ENCODE assay signal across 10 cellular contexts in the genomic region with DNA sequence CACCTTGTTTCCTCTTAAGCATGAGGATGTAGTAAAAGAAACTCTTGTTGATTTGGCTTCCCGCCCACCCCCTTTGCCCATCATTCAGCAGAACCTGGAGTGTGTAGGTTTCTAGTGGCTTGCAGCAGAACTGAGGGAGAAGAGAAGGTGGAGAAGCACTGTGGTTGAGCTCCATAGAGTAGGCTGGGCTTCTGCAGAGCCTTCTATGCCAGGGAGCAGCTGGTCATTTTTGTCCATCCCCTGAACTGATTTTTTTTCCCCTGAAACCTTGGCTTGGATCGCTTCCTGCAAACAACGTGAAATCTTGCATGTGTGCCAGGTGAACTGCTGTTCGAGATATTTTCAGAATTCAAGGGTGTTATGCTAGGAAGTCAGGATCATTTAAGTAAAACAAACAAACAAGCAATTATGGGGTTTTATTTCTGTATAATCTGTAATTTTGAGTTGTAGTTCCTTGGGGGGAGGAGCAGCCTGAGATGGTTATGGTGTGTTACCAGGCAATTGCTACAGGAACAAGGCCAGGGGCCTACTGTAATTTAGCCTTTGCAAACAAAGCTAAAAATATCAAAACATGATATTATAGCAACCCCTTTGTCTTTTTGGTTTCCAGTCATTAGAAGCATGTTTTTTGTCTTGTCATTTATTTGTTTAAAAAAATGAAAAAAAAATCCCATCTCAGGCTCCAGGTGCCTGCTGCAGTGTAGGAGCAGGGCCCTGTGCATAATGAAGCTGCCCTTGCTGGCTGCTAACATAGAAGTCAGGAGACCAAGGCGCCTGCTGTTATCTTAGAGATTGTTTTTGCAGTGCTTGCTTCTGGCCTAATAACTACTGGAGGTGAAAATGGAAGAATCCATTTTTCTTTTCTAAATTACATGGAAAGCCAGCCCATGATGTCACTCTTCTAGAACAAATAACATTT.
A peak's percentile ranks its signal among the peaks of the same experiment; 100 is the strongest.
DNase-seq lines count a peak whose midpoint lies in the region; ATAC-seq lines count a peak whose summit lies in the region.
"Had no signal": no experiment of that assay in that cellular context is flagged by ENCODE, and none has a peak within 500 bp of the region (broad histone marks: within the 10 kb centered on the region; RNA-seq: fewer than 3 reads in every experiment).

No MANE protein-coding gene starts in this region.

- H3K4me3 ChIP-seq in skeletal muscle satellite cell (ENCODE audit: low read length), result no peak overlapping the region

- H3K9me3 ChIP-seq in skeletal muscle satellite cell (replicated peaks; ENCODE audit: low read length), result no peaks in the 10 kb centered on the region

- ATAC-seq in Right ventricle myocardium superior (ENCODE audit: poor library complexity), result peak; percentile 56
- ATAC-seq in HG03108 (IDR thresholded peaks at IDR 0.05; ENCODE audit: unreplicated experiment), result no peak

- peaks cover 12% of the 10 kb centered on the region for H3K4me1 ChIP-seq in skeletal muscle satellite cell (ENCODE audit: control insufficient read depth, insufficient read depth, low read length)

- intact Hi-C loops in Right ventricle myocardium superior (cut with DNase I), result no loop called here

- peak overlapping the region; percentile 10 for H3K9ac ChIP-seq in skeletal muscle satellite cell (ENCODE audit: low read depth, low read length)

- DNase-seq in NCI-H1092 treated with DMSO at 0.1 percent for 48 hours (lab: John Stamatoyannopoulos, UW) (peak; percentile 96), NCI-H510A (lab: John Stamatoyannopoulos, UW) (peak; percentile 34), Right ventricle myocardium superior (no peak), activated gamma-delta T cell treated with Interleukin-2 at 50 U/mL for 16 hours (no peak), SW 1271 (lab: John Stamatoyannopoulos, UW) (no peak), AML-193 (lab: John Stamatoyannopoulos, UW) (no peak)
- DNase-seq: activated CD8-positive, alpha-beta memory T cell treated with anti-CD3 and anti-CD28 coated beads, Interleukin-2, amount 50 U/mL, for 48 hours; CD4-positive, CD25-positive, alpha-beta regulatory T cell had no signal

- H3K27me3 ChIP-seq in skeletal muscle satellite cell (ENCODE audit: control insufficient read depth, insufficient read depth, low read length), result no peaks in the 10 kb centered on the region

- H3K4me2 ChIP-seq in skeletal muscle satellite cell (ENCODE audit: low read length), result peak overlapping the region; percentile 53

- no peaks in the 10 kb centered on the region for H3K36me3 ChIP-seq in skeletal muscle satellite cell (ENCODE audit: insufficient read depth, low read length)

Comparison
In these comparisons a context has a peak if more than half of its experiments do, and no peak if none do; other contexts are left out.
1. DNase-seq: peak in NCI-H1092 treated with DMSO at 0.1 percent for 48 hours (single experiment) and NCI-H510A (single experiment); none in Right ventricle myocardium superior (single experiment), activated gamma-delta T cell treated with Interleukin-2 at 50 U/mL for 16 hours (single experiment), SW 1271 (0 of 2) and AML-193 (0 of 2).